21 cellular contexts compared by ENCODE assay signal in the genomic region with DNA sequence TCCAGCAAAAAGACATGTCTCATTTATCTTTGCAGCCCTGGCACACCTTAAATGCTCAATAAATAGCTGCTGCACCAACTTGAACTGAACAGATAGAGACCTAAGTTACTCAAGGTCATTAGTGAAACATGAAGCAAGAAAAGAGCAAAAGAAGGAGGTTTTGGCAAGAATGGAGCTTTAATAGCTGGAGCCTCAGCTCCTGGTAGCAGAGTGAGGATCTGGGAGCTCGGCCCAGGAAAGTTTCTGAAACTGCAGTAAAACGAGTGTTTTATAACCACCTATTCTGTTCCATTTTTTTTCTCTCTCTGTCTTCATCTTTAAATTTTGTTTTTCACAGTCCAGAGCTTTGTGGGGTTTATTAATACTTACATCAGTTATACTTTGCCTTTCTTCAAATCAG.
DNase-seq lines count a peak whose midpoint lies in the region; ATAC-seq, FAIRE-seq and TF ChIP-seq lines count a peak whose summit lies in the region.
"Had no signal": no experiment of that assay in that cellular context is flagged by ENCODE, and none has a peak within 500 bp of the region (broad histone marks: within the 10 kb centered on the region; RNA-seq: fewer than 3 reads in every experiment).

No MANE protein-coding gene starts in this region.

- WGBS in heart left ventricle, 4 donors = 70 to 73% (median 71%) methylated on average over 2 of the region's 2 CpGs
- WGBS in small intestine, 3 donors = 61 to 71% (median 65%) methylated on average over 2 of the region's 2 CpGs

- H3K27ac ChIP-seq in heart left ventricle (peak overlapping the region in 5 of 12 donors; percentile 0 to 44 (median 24)), small intestine (ENCODE audit: low read depth in 1 of 2, low read length in 1 of 2) (no peak overlapping the region)
- H3K27ac ChIP-seq: 22Rv1, KMS-11, RWPE1 had no signal

- DNase-seq in Right ventricle myocardium inferior (ENCODE audit: missing footprints) (no peak), heart left ventricle (no peak), fibroblast of gingiva (ENCODE audit: low read depth) (peak; percentile 11), small intestine (peak; percentile 33), NCI-H1105 treated with DMSO at 0.1 percent for 48 hours (lab: John Stamatoyannopoulos, UW) (no peak), H7 (no peak)
- no peak for DNase-seq in activated CD4-positive, CD25-positive, alpha-beta regulatory T cell treated with anti-CD3 and anti-CD28 coated beads, Interleukin-2, amount 50 U/mL, for 72 hours
- DNase-seq: Calu3, DMS79 treated with DMSO at 0.1 percent for 48 hours, MM.1S, NCI-H1417, NCI-H1694, NCI-H2029 treated with DMSO at 0.1 percent for 48 hours, NCI-H446 treated with DMSO at 0.1 percent for 48 hours, NCI-H526, NCI-H82 had no signal

- H3K36me3 ChIP-seq in heart left ventricle (no peaks in the 10 kb centered on the region), small intestine (ENCODE audit: control insufficient read depth in 2 of 2, insufficient read depth in 2 of 2, low read length in 2 of 2) (no peaks in the 10 kb centered on the region), H7 (replicated peaks; ENCODE audit: control insufficient read depth, insufficient read depth, low read length) (no peaks in the 10 kb centered on the region)

- H3K4me3 ChIP-seq in heart left ventricle (no peak overlapping the region), small intestine (ENCODE audit: low read depth in 1 of 2, low read length in 2 of 2) (no peak overlapping the region), H7 (ENCODE audit: insufficient read depth, low read depth, low read length) (no peak overlapping the region)

- TF ChIP-seq POLR2A in heart left ventricle (IDR thresholded peaks at IDR 0.05) = no peak

- no peak for FAIRE-seq in small intestine (lab: Jason Lieb, UNC)

- H3K9me3 ChIP-seq in heart left ventricle (no peaks in the 10 kb centered on the region), small intestine (ENCODE audit: control insufficient read depth, low read depth) (no peaks in the 10 kb centered on the region)

- H3K4me1 ChIP-seq in heart left ventricle (peaks cover 0 to 26% (median 6%) of the 10 kb centered on the region in 12 donors), small intestine (ENCODE audit: control insufficient read depth in 2 of 2, insufficient read depth in 1 of 2, low read depth in 1 of 2, low read length in 1 of 2) (peaks cover 3 to 4% of the 10 kb centered on the region in 2 donors)

- H3K27me3 ChIP-seq in heart left ventricle (peaks cover 0 to 3% (median 0%) of the 10 kb centered on the region in 9 donors), small intestine (ENCODE audit: control insufficient read depth in 2 of 2, insufficient read depth in 2 of 2, low read length in 2 of 2) (no peaks in the 10 kb centered on the region), H7 (ENCODE audit: control insufficient read depth, insufficient read depth, low read length) (no peaks in the 10 kb centered on the region)

- TF ChIP-seq CTCF in heart left ventricle (IDR thresholded peaks at IDR 0.05) = no peak

- peak; percentile 49 for ATAC-seq in Right ventricle myocardium inferior
- no peak for ATAC-seq in heart left ventricle
- ATAC-seq: Panc1, SK-N-SH treated with all-trans-retinoic acid at 6 μM for 48 hours had no signal

- intact Hi-C loops in Right ventricle myocardium inferior (cut with DNase I) = no loop called here
- intact Hi-C loops in heart left ventricle (cut with DNase I) = no loop called here

Comparison
In these comparisons a context has a peak if more than half of its experiments do, and no peak if none do; other contexts are left out.
1. DNase-seq: peak in fibroblast of gingiva (single experiment) and small intestine (single experiment); none in Right ventricle myocardium inferior (single experiment), heart left ventricle (0 of 5), activated CD4-positive, CD25-positive, alpha-beta regulatory T cell treated with anti-CD3 and anti-CD28 coated beads, Interleukin-2, amount 50 U/mL, for 72 hours (single experiment), NCI-H1105 treated with DMSO at 0.1 percent for 48 hours (single experiment) and H7 (single experiment).